In genomic region chr14:21867541-21867940, GRCh38 we compare ENCODE assay signal across 19 cellular contexts.
DNase-seq lines count a peak whose midpoint lies in the region; ATAC-seq and TF ChIP-seq lines count a peak whose summit lies in the region.
"Had no signal": no experiment of that assay in that cellular context is flagged by ENCODE, and none has a peak within 500 bp of the region (broad histone marks: within the 10 kb centered on the region; RNA-seq: fewer than 3 reads in every experiment).

No MANE protein-coding gene starts in this region.

- H3K4me1 Mint-ChIP-seq in activated T-cell treated with anti-CD3 and anti-CD28 coated beads, Interleukin-2, amount 50 U/mL, for 4 hours (ENCODE audit: low read depth): peaks cover 29% of the 10 kb centered on the region
- peaks cover 38% of the 10 kb centered on the region for H3K4me1 Mint-ChIP-seq in stimulated activated naive CD8-positive, alpha-beta T cell treated with anti-CD3 and anti-CD28 coated beads, Interleukin-15, Interleukin-2, amounts not matched to agents 100 ng/mL and 50 ng/mL, for 24 hours (ENCODE audit: low read depth)

- ATAC-seq in activated T-cell treated with anti-CD3 and anti-CD28 coated beads, Interleukin-2, amount 50 U/mL, for 4 hours: peak in 1 of 2 donors; percentile 29
- no peak for ATAC-seq in GM18502 (IDR thresholded peaks at IDR 0.05; ENCODE audit: poor library complexity, unreplicated experiment)
- ATAC-seq: HCT116; left cardiac atrium; stimulated activated naive B cell treated with anti-CD40 and anti-IgM and Interleukin-4, amounts not matched to agents 10 μg/mL and 1 μg/mL and 100 μg/mL, for 72 hours had no signal

- peaks cover 4% of the 10 kb centered on the region for H3K9me3 Mint-ChIP-seq in activated T-cell treated with anti-CD3 and anti-CD28 coated beads, Interleukin-2, amount 50 U/mL, for 4 hours
- no peaks in the 10 kb centered on the region for H3K9me3 Mint-ChIP-seq in stimulated activated naive CD8-positive, alpha-beta T cell treated with anti-CD3 and anti-CD28 coated beads, Interleukin-15, Interleukin-2, amounts not matched to agents 100 ng/mL and 50 ng/mL, for 24 hours

- no peak overlapping the region for H3K27ac Mint-ChIP-seq in stimulated activated naive CD8-positive, alpha-beta T cell treated with anti-CD3 and anti-CD28 coated beads, Interleukin-15, Interleukin-2, amounts not matched to agents 100 ng/mL and 50 ng/mL, for 24 hours
- H3K27ac Mint-ChIP-seq: stimulated activated naive B cell treated with anti-CD40 and anti-IgM and Interleukin-4, amounts not matched to agents 10 μg/mL and 1 μg/mL and 100 μg/mL, for 72 hours had no signal

- no peaks in the 10 kb centered on the region for H3K36me3 Mint-ChIP-seq in activated T-cell treated with anti-CD3 and anti-CD28 coated beads, Interleukin-2, amount 50 U/mL, for 4 hours (ENCODE audit: insufficient read depth)
- H3K36me3 Mint-ChIP-seq in stimulated activated naive CD8-positive, alpha-beta T cell treated with anti-CD3 and anti-CD28 coated beads, Interleukin-15, Interleukin-2, amounts not matched to agents 100 ng/mL and 50 ng/mL, for 24 hours (ENCODE audit: low read depth): no peaks in the 10 kb centered on the region
- H3K36me3 Mint-ChIP-seq: stimulated activated naive B cell treated with anti-CD40 and anti-IgM and Interleukin-4, amounts not matched to agents 10 μg/mL and 1 μg/mL and 100 μg/mL, for 72 hours had no signal

- no peak for TF ChIP-seq POLR2A in erythroblast (IDR thresholded peaks at IDR 0.05; ENCODE audit: low read length)

- no peak for DNase-seq in activated T-cell treated with anti-CD3 and anti-CD28 coated beads, Interleukin-2, amount 50 U/mL, for 4 hours
- no peak for DNase-seq in activated T-cell treated with anti-CD3 and anti-CD28 coated beads, Interleukin-2, amount 50 U/mL, for 1 hour
- DNase-seq in SW480 (ENCODE audit: low spot score) (peak; percentile 2), dermis microvascular lymphatic vessel endothelial cell (ENCODE audit: low read depth in 2 of 2) (peak; percentile 55 to 90), erythroblast (lab: John Stamatoyannopoulos, UW) (no peak), T1000 (lab: John Stamatoyannopoulos, UW) (no peak)
- DNase-seq: aorta; Caco-2; GF-D8; left cardiac atrium; MM.1S; NCI-H187 treated with DMSO at 0.1 percent for 48 hours; NCI-H524; ovary; stimulated activated naive B cell treated with anti-CD40 and anti-IgM and Interleukin-4, amounts not matched to agents 10 μg/mL and 1 μg/mL and 100 μg/mL, for 72 hours; upper lobe of left lung had no signal

- H3K27me3 Mint-ChIP-seq in activated T-cell treated with anti-CD3 and anti-CD28 coated beads, Interleukin-2, amount 50 U/mL, for 4 hours (ENCODE audit: low read depth): no peaks in the 10 kb centered on the region
- no peaks in the 10 kb centered on the region for H3K27me3 Mint-ChIP-seq in stimulated activated naive CD8-positive, alpha-beta T cell treated with anti-CD3 and anti-CD28 coated beads, Interleukin-15, Interleukin-2, amounts not matched to agents 100 ng/mL and 50 ng/mL, for 24 hours

- H3K4me3 Mint-ChIP-seq in activated T-cell treated with anti-CD3 and anti-CD28 coated beads, Interleukin-2, amount 50 U/mL, for 4 hours: peak overlapping the region; percentile 52
- H3K4me3 Mint-ChIP-seq in stimulated activated naive CD8-positive, alpha-beta T cell treated with anti-CD3 and anti-CD28 coated beads, Interleukin-15, Interleukin-2, amounts not matched to agents 100 ng/mL and 50 ng/mL, for 24 hours: peak overlapping the region; percentile 37
- H3K4me3 Mint-ChIP-seq: stimulated activated naive B cell treated with anti-CD40 and anti-IgM and Interleukin-4, amounts not matched to agents 10 μg/mL and 1 μg/mL and 100 μg/mL, for 72 hours had no signal

Comparison
In these comparisons a context has a peak if more than half of its experiments do, and no peak if none do; other contexts are left out.
1. DNase-seq: peak in SW480 (single experiment) and dermis microvascular lymphatic vessel endothelial cell (2 of 2); none in activated T-cell treated with anti-CD3 and anti-CD28 coated beads, Interleukin-2, amount 50 U/mL, for 4 hours (single experiment), activated T-cell treated with anti-CD3 and anti-CD28 coated beads, Interleukin-2, amount 50 U/mL, for 1 hour (single experiment), erythroblast (0 of 2) and T1000 (single experiment).